Comparison of ENCODE assay signal across 21 cellular contexts in genomic region chr11:44339530-44339883, GRCh38. TPM values are rescaled to one million over a fixed set of nuclear protein-coding genes. Genes with fewer than 3 reads are reported as not detected.
"Had no signal": no experiment of that assay in that cellular context is flagged by ENCODE, and none has a peak within 500 bp of the region (broad histone marks: within the 10 kb centered on the region; RNA-seq: fewer than 3 reads in every experiment).

No MANE protein-coding gene starts in this region.

- H3K9me3 ChIP-seq: SK-N-SH had no signal

- ATAC-seq: HepG2, Panc1, PC-3 had no signal

- H3K27ac ChIP-seq: KMS-11, RWPE1 had no signal

- DNase-seq: IMR-90, Kasumi-1, MM.1S, NCI-H1092 treated with DMSO at 0.1 percent for 48 hours, NCI-H187, NCI-H2029, NCI-H2081 treated with DMSO at 0.1 percent for 48 hours, NCI-H2171, NCI-H226, NCI-H446, NCI-H510A, NCI-H524 treated with DMSO at 0.1 percent for 48 hours, PC-3, SK-N-SH, SW 1271 had no signal

RNA-seq across cellular contexts. Expression of gene ALX4, which starts 29.6 kb away (rescaled TPM):
- total RNA-seq: HepG2, HT1080, IMR-90, OCI-LY7, PC-3 had no signal
- polyA plus RNA-seq: HepG2, IMR-90 had no signal
